10 cellular contexts compared by ENCODE assay signal in the genomic region with DNA sequence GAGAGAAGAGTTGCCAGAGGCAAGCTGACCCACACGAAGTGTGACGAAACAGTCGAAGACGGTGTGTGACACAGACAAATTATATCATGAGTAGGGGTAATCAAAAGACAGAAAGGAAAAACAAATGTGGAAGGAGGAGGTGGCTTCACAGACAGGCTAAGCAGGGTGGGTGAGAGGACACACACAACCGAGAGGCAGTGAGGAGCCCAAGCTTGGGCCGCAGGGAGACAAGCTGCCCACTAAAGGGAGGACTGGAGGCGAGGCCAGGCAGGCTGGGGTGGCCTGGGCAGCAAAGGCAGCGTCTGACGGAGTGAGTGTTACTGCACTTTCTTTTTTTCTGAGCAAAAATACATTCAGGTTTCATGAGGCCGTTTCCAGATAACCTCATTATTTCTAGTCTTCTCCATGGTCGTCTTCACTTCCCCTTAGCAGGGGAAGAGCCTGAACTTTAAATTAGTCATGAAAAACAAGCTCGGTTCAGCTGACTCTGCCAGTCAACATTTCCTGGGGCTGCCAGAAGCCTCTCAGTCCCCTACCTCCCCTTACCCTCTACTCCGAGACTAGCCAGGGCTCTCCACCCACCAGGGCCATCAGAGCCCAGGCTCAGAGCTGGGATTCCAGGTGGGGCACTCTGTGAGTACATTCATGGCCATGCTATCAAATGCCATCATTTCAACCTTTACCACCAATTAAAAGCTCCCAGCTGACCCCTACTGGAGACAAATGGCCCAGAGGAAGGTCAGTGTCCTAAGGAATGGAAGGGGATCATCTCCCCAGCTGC. TPM values are rescaled to one million over a fixed set of nuclear protein-coding genes. Genes with fewer than 3 reads are reported as not detected.
DNase-seq lines count a peak whose midpoint lies in the region; ATAC-seq, FAIRE-seq and TF ChIP-seq lines count a peak whose summit lies in the region.
"Had no signal": no experiment of that assay in that cellular context is flagged by ENCODE, and none has a peak within 500 bp of the region (broad histone marks: within the 10 kb centered on the region; RNA-seq: fewer than 3 reads in every experiment).

No MANE protein-coding gene starts in this region.

- peak; percentile 89 for ATAC-seq in stimulated activated memory B cell treated with anti-CD40 and anti-IgM and Interleukin-4, amounts not matched to agents 10 μg/mL and 1 μg/mL and 100 μg/mL, for 72 hours

- H3K9me3 ChIP-seq in esophagus squamous epithelium (no peaks in the 10 kb centered on the region), kidney (ENCODE audit: control insufficient read depth in 1 of 2, low read length in 2 of 2) (no peaks in the 10 kb centered on the region)
- H3K9me3 ChIP-seq: SJCRH30 had no signal

- H3K27ac Mint-ChIP-seq in stimulated activated memory B cell treated with anti-CD40 and anti-IgM and Interleukin-4, amounts not matched to agents 10 μg/mL and 1 μg/mL and 100 μg/mL, for 72 hours: peak overlapping the region; percentile 90

- intact Hi-C loops in esophagus squamous epithelium (cut with DNase I): loop anchor here (10.0 kb wide), 2 partner anchors 295 to 415 kb away; no protein-coding TSS in a partner anchor
- intact Hi-C loops in kidney (cut with DNase I): loop anchor here (10.0 kb wide), 2 partner anchors 265 to 395 kb away; no protein-coding TSS in a partner anchor

- no peaks in the 10 kb centered on the region for H3K27me3 ChIP-seq in esophagus squamous epithelium
- H3K27me3 ChIP-seq: SJCRH30 had no signal

- H3K36me3 ChIP-seq in esophagus squamous epithelium (no peaks in the 10 kb centered on the region), kidney (ENCODE audit: control insufficient read depth in 1 of 2, insufficient read depth in 2 of 2, low read length in 2 of 2) (no peaks in the 10 kb centered on the region)
- H3K36me3 ChIP-seq: SJCRH30 had no signal

- H3K9me3 Mint-ChIP-seq in stimulated activated memory B cell treated with anti-CD40 and anti-IgM and Interleukin-4, amounts not matched to agents 10 μg/mL and 1 μg/mL and 100 μg/mL, for 72 hours: no peaks in the 10 kb centered on the region
- H3K9me3 Mint-ChIP-seq: natural killer cell had no signal

- H3K4me3 ChIP-seq in NB4 (ENCODE audit: low read depth, low read length) (no peak overlapping the region), esophagus squamous epithelium (no peak overlapping the region), kidney (ENCODE audit: low read length in 2 of 2) (no peak overlapping the region)
- H3K4me3 ChIP-seq: SJCRH30 had no signal

- peaks cover 42% of the 10 kb centered on the region for H3K4me1 Mint-ChIP-seq in stimulated activated memory B cell treated with anti-CD40 and anti-IgM and Interleukin-4, amounts not matched to agents 10 μg/mL and 1 μg/mL and 100 μg/mL, for 72 hours

- FAIRE-seq in GM19239 (lab: Jason Lieb, UNC): peak; percentile 54
- no peak for FAIRE-seq in kidney (lab: Jason Lieb, UNC)

- TF ChIP-seq CTCF in NB4 (IDR thresholded peaks at IDR 0.05; ENCODE audit: low read depth, low read length): peak; percentile 57
- TF ChIP-seq CTCF in esophagus squamous epithelium (IDR thresholded peaks at IDR 0.05): no peak
- TF ChIP-seq CTCF in kidney (IDR thresholded peaks at IDR 0.05; ENCODE audit: borderline replicate concordance, extremely low read depth, insufficient read depth): no peak

- peak overlapping the region; percentile 4 for H3K4me3 Mint-ChIP-seq in stimulated activated memory B cell treated with anti-CD40 and anti-IgM and Interleukin-4, amounts not matched to agents 10 μg/mL and 1 μg/mL and 100 μg/mL, for 72 hours
- H3K4me3 Mint-ChIP-seq: natural killer cell had no signal

- H3K4me1 ChIP-seq in esophagus squamous epithelium (peaks cover 0 to 12% (median 4%) of the 10 kb centered on the region in 3 donors), kidney (ENCODE audit: control insufficient read depth in 1 of 2, insufficient read depth in 1 of 2, low read depth in 1 of 2, low read length in 2 of 2) (peaks cover 0 to 2% of the 10 kb centered on the region in 2 donors)

- H3K9ac ChIP-seq in kidney (ENCODE audit: low read length in 2 of 2): no peak overlapping the region

- peaks cover 29% of the 10 kb centered on the region for H3K36me3 Mint-ChIP-seq in stimulated activated memory B cell treated with anti-CD40 and anti-IgM and Interleukin-4, amounts not matched to agents 10 μg/mL and 1 μg/mL and 100 μg/mL, for 72 hours
- H3K36me3 Mint-ChIP-seq: natural killer cell had no signal

- TF ChIP-seq POLR2A in NB4 (IDR thresholded peaks at IDR 0.05; ENCODE audit: extremely low read depth, insufficient read length) (no peak), esophagus squamous epithelium (IDR thresholded peaks at IDR 0.05) (no peak)

- H3K27ac ChIP-seq in esophagus squamous epithelium (peak overlapping the region; percentile 21 to 77 (median 41)), kidney (ENCODE audit: low read depth in 2 of 2, low read length in 2 of 2) (no peak overlapping the region)
- H3K27ac ChIP-seq: SJCRH30 had no signal

- H3K27me3 Mint-ChIP-seq in stimulated activated memory B cell treated with anti-CD40 and anti-IgM and Interleukin-4, amounts not matched to agents 10 μg/mL and 1 μg/mL and 100 μg/mL, for 72 hours: no peaks in the 10 kb centered on the region

- 76 to 87% methylated on average over 13 of the region's 13 CpGs for WGBS in esophagus squamous epithelium, 2 donors

- DNase-seq in GM19239 (ENCODE audit: insufficient read length, low spot score) (no peak), NB4 (ENCODE audit: low read depth) (peak; percentile 57), esophagus squamous epithelium (lab: John Stamatoyannopoulos, UW) (no peak), superior temporal gyrus (ENCODE audit: extremely low spot score) (no peak), NCI-H446 treated with DMSO at 0.1 percent for 48 hours (lab: John Stamatoyannopoulos, UW) (no peak), COR-L47 (lab: John Stamatoyannopoulos, UW) (no peak), kidney (no peak)
- DNase-seq: natural killer cell had no signal

RNA-seq across cellular contexts. Expression of gene ZFP36L2, which starts 13.8 kb away (rescaled TPM):
- total RNA-seq in esophagus squamous epithelium: 10 to 100 TPM; 26.6 to 87.7 (median 41.8) TPM
- total RNA-seq in kidney: 247 TPM
- 35.4 TPM for polyA plus RNA-seq in kidney (ENCODE audit: insufficient read depth, low read depth, low replicate concordance)

Comparison
In these comparisons a context has a peak if more than half of its experiments do, and no peak if none do; other contexts are left out.
1. H3K27ac ChIP-seq: peak in esophagus squamous epithelium (4 of 4); none in kidney (0 of 2).